1 cellular context compared by ENCODE assay signal in genomic region chr17:61416540-61417363, GRCh38.
TF ChIP-seq lines count a peak whose summit lies in the region.

No MANE protein-coding gene starts in this region.

TF ChIP-seq in HepG2, 621 proteins besides CTCF, POLR2A, EP300 and RAD21 (continued from another document and continues in another):
- no peak for TF ChIP-seq ZNF549 (CRISPR knock-in tag; IDR thresholded peaks at IDR 0.05)
- TF ChIP-seq DNMT1 (CRISPR knock-in tag; IDR thresholded peaks at IDR 0.05) = no peak
- no peak; the same call in 1 of the 2 replicates for TF ChIP-seq RBAK (CRISPR knock-in tag; IDR thresholded peaks at IDR 0.05)
- TF ChIP-seq ZNF550 (CRISPR knock-in tag; IDR thresholded peaks at IDR 0.05; ENCODE audit: borderline replicate concordance) = no peak
- no peak; the same call in 1 of the 2 replicates for TF ChIP-seq MLX (CRISPR knock-in tag; IDR thresholded peaks at IDR 0.05)
- TF ChIP-seq NRL (CRISPR knock-in tag; IDR thresholded peaks at IDR 0.05; ENCODE audit: borderline replicate concordance) = no peak
- peak; percentile 53; the same call in 1 of the 2 replicates for TF ChIP-seq ZNF800 (CRISPR knock-in tag; IDR thresholded peaks at IDR 0.05)
- no peak for TF ChIP-seq ZHX2 (IDR thresholded peaks at IDR 0.05; ENCODE audit: low read depth)
- no peak for TF ChIP-seq ZHX2 (CRISPR knock-in tag; IDR thresholded peaks at IDR 0.05; ENCODE audit: borderline replicate concordance)
- TF ChIP-seq SMAD3 (CRISPR knock-in tag; IDR thresholded peaks at IDR 0.05) = 0 out of 2 replicates have a peak, but pooled peaks have one; percentile 57
- no peak for TF ChIP-seq CAMTA2 (CRISPR knock-in tag; IDR thresholded peaks at IDR 0.05; ENCODE audit: borderline replicate concordance)
- no peak for TF ChIP-seq XBP1 (CRISPR knock-in tag; IDR thresholded peaks at IDR 0.05)
- TF ChIP-seq ATRX (CRISPR knock-in tag; IDR thresholded peaks at IDR 0.05; ENCODE audit: borderline replicate concordance) = no peak
- no peak for TF ChIP-seq GATA4 (IDR thresholded peaks at IDR 0.05; ENCODE audit: borderline replicate concordance, low read depth)
- no peak for TF ChIP-seq DMTF1 (CRISPR knock-in tag; IDR thresholded peaks at IDR 0.05)
- peak; percentile 56 for TF ChIP-seq ELF3 (CRISPR knock-in tag; IDR thresholded peaks at IDR 0.05)
- no peak for TF ChIP-seq KDM5A (IDR thresholded peaks at IDR 0.05; ENCODE audit: borderline replicate concordance, low read length)
- peak; percentile 54 for TF ChIP-seq RXRA (CRISPR knock-in tag; IDR thresholded peaks at IDR 0.05)
- TF ChIP-seq FOXA3 (CRISPR knock-in tag; IDR thresholded peaks at IDR 0.05) = no peak
- peak; percentile 52; the same call in 1 of the 2 replicates for TF ChIP-seq ZSCAN5A (CRISPR knock-in tag; IDR thresholded peaks at IDR 0.05; ENCODE audit: borderline replicate concordance)
- TF ChIP-seq HNF1A (IDR thresholded peaks at IDR 0.05; ENCODE audit: low read depth) = no peak
- TF ChIP-seq HNF1A (CRISPR knock-in tag; IDR thresholded peaks at IDR 0.05; ENCODE audit: borderline replicate concordance) = peak; percentile 48
- TF ChIP-seq ZNF556 (CRISPR knock-in tag; IDR thresholded peaks at IDR 0.05; ENCODE audit: borderline replicate concordance) = no peak
- no peak for TF ChIP-seq MBNL3 (CRISPR knock-in tag; conservative IDR thresholded peaks at IDR 0.05)
- TF ChIP-seq TEF (CRISPR knock-in tag; IDR thresholded peaks at IDR 0.05) = no peak
- no peak for TF ChIP-seq ZNF256 (CRISPR knock-in tag; conservative IDR thresholded peaks at IDR 0.05)
- TF ChIP-seq CSRNP2 (CRISPR knock-in tag; conservative IDR thresholded peaks at IDR 0.05; ENCODE audit: low read depth) = no peak
- no peak for TF ChIP-seq ZNF703 (CRISPR knock-in tag; IDR thresholded peaks at IDR 0.05; ENCODE audit: borderline replicate concordance)
- TF ChIP-seq TBX2 (CRISPR knock-in tag; IDR thresholded peaks at IDR 0.05; ENCODE audit: borderline replicate concordance) = peak; percentile 49; the same call in 1 of the 2 replicates
- TF ChIP-seq ZNF326 (CRISPR knock-in tag; IDR thresholded peaks at IDR 0.05; ENCODE audit: borderline replicate concordance) = no peak
- TF ChIP-seq SNAPC5 (CRISPR knock-in tag; IDR thresholded peaks at IDR 0.05; ENCODE audit: borderline replicate concordance) = no peak
- TF ChIP-seq TEAD2 (CRISPR knock-in tag; IDR thresholded peaks at IDR 0.05) = no peak
- TF ChIP-seq ZBTB33 (CRISPR knock-in tag; IDR thresholded peaks at IDR 0.05) = no peak
- no peak for TF ChIP-seq FOXK2 (IDR thresholded peaks at IDR 0.05)
- TF ChIP-seq MYC (CRISPR knock-in tag; IDR thresholded peaks at IDR 0.05; ENCODE audit: borderline replicate concordance) = peak; percentile 49; the same call in 1 of the 2 replicates
- no peak for TF ChIP-seq MAFF (IDR thresholded peaks at IDR 0.05; ENCODE audit: low read depth, low read length)
- peak; percentile 92 for TF ChIP-seq REPIN1 (CRISPR knock-in tag; IDR thresholded peaks at IDR 0.05; ENCODE audit: borderline replicate concordance, low read depth)
